Comparison of ENCODE assay signal across 28 cellular contexts in the genomic region with DNA sequence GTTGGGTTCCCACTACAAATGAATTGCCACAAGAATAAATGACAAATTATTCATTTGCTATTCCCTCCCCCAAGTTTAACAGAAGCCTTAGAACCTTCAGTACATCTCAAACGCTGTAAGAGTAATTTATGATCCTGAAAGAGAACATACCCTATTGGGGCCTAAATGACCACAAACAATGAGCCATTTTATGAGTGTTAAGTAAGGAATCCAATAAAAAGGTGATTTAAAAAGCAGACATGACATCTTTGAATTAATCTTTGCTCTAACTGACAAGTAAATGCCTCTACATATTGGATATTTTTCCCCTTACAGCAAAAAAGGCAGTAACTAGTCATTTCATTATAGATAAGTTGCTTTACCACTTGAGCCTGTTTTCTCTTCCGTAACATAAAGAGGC.
"Had no signal": no experiment of that assay in that cellular context is flagged by ENCODE, and none has a peak within 500 bp of the region (broad histone marks: within the 10 kb centered on the region; RNA-seq: fewer than 3 reads in every experiment).

No MANE protein-coding gene starts in this region.

- H3K4me3 Mint-ChIP-seq: activated CD4-positive, alpha-beta memory T cell treated with anti-CD3 and anti-CD28 coated beads, Interleukin-2, amount 10 ng/mL, durations not matched to agents 7 days and 5 days; activated CD4-positive, alpha-beta T cell treated with anti-CD3 and anti-CD28 coated beads, Interleukin-2, amount 10 ng/mL, durations not matched to agents 7 days and 5 days; activated naive CD4-positive, alpha-beta T cell treated with anti-CD3 and anti-CD28 coated beads, Interleukin-2, amount 50 U/mL, for 24 hours; activated naive CD8-positive, alpha-beta T cell treated with anti-CD3 and anti-CD28 coated beads, Interleukin-2, amount 50 U/mL, for 24 hours; activated T-cell treated with anti-CD3 and anti-CD28 coated beads, Interleukin-2, amount 50 U/mL, for 24 hours; activated T-helper 17 cell treated with anti-CD3 and anti-CD28 coated beads, Interleukin-2, amount 50 U/mL, for 72 hours; memory B cell; naive thymus-derived CD4-positive, alpha-beta T cell; WTC11 had no signal

- H3K4me1 ChIP-seq: body of pancreas, colonic mucosa, gastrocnemius medialis, spleen, uterus had no signal

- H3K27ac ChIP-seq: body of pancreas, cardiac muscle cell, colonic mucosa, gastrocnemius medialis, spleen, thoracic aorta, uterus had no signal

- H3K4me1 Mint-ChIP-seq: activated CD4-positive, alpha-beta memory T cell treated with anti-CD3 and anti-CD28 coated beads, Interleukin-2, amount 10 ng/mL, durations not matched to agents 7 days and 5 days; activated CD4-positive, alpha-beta T cell treated with anti-CD3 and anti-CD28 coated beads, Interleukin-2, amount 10 ng/mL, durations not matched to agents 7 days and 5 days; activated naive CD4-positive, alpha-beta T cell treated with anti-CD3 and anti-CD28 coated beads, Interleukin-2, amount 50 U/mL, for 24 hours; activated naive CD8-positive, alpha-beta T cell treated with anti-CD3 and anti-CD28 coated beads, Interleukin-2, amount 50 U/mL, for 24 hours; activated T-helper 17 cell treated with anti-CD3 and anti-CD28 coated beads, Interleukin-2, amount 50 U/mL, for 72 hours; memory B cell; naive thymus-derived CD4-positive, alpha-beta T cell; WTC11 had no signal

- H3K27me3 ChIP-seq: body of pancreas, cardiac muscle cell, colonic mucosa, gastrocnemius medialis, spleen, uterus had no signal

- H3K36me3 Mint-ChIP-seq: activated naive CD4-positive, alpha-beta T cell treated with anti-CD3 and anti-CD28 coated beads, Interleukin-2, amount 50 U/mL, for 24 hours; memory B cell; naive thymus-derived CD4-positive, alpha-beta T cell had no signal

- H3K36me3 ChIP-seq: cardiac muscle cell, colonic mucosa, gastrocnemius medialis, spleen, thoracic aorta, uterus had no signal

- H3K27me3 Mint-ChIP-seq: activated CD4-positive, alpha-beta memory T cell treated with anti-CD3 and anti-CD28 coated beads, Interleukin-2, amount 10 ng/mL, durations not matched to agents 7 days and 5 days; activated CD4-positive, alpha-beta T cell treated with anti-CD3 and anti-CD28 coated beads, Interleukin-2, amount 10 ng/mL, durations not matched to agents 7 days and 5 days; activated naive CD4-positive, alpha-beta T cell treated with anti-CD3 and anti-CD28 coated beads, Interleukin-2, amount 50 U/mL, for 24 hours; activated naive CD8-positive, alpha-beta T cell treated with anti-CD3 and anti-CD28 coated beads, Interleukin-2, amount 50 U/mL, for 24 hours; activated T-cell treated with anti-CD3 and anti-CD28 coated beads, Interleukin-2, amount 50 U/mL, for 24 hours; activated T-helper 17 cell treated with anti-CD3 and anti-CD28 coated beads, Interleukin-2, amount 50 U/mL, for 72 hours; memory B cell; naive thymus-derived CD4-positive, alpha-beta T cell had no signal

- H3K9me3 Mint-ChIP-seq: memory B cell, WTC11 had no signal

- H3K4me3 ChIP-seq: body of pancreas, cardiac muscle cell, colonic mucosa, gastrocnemius medialis, spleen, thoracic aorta, uterus had no signal

- H3K27ac Mint-ChIP-seq: activated CD4-positive, alpha-beta memory T cell treated with anti-CD3 and anti-CD28 coated beads, Interleukin-2, amount 10 ng/mL, durations not matched to agents 7 days and 5 days; activated CD4-positive, alpha-beta T cell treated with anti-CD3 and anti-CD28 coated beads, Interleukin-2, amount 10 ng/mL, durations not matched to agents 7 days and 5 days; activated naive CD4-positive, alpha-beta T cell treated with anti-CD3 and anti-CD28 coated beads, Interleukin-2, amount 50 U/mL, for 24 hours; activated naive CD8-positive, alpha-beta T cell treated with anti-CD3 and anti-CD28 coated beads, Interleukin-2, amount 50 U/mL, for 24 hours; activated T-cell treated with anti-CD3 and anti-CD28 coated beads, Interleukin-2, amount 50 U/mL, for 24 hours; activated T-helper 17 cell treated with anti-CD3 and anti-CD28 coated beads, Interleukin-2, amount 50 U/mL, for 72 hours; memory B cell; naive thymus-derived CD4-positive, alpha-beta T cell; WTC11 had no signal

- H3K9me3 ChIP-seq: body of pancreas, colonic mucosa, gastrocnemius medialis, thoracic aorta, uterus had no signal

- DNase-seq: activated CD4-positive, alpha-beta memory T cell treated with anti-CD3 and anti-CD28 coated beads, Interleukin-2, amount 10 ng/mL, durations not matched to agents 7 days and 5 days; activated CD4-positive, alpha-beta T cell treated with anti-CD3 and anti-CD28 coated beads for 1 hour; activated CD4-positive, alpha-beta T cell treated with anti-CD3 and anti-CD28 coated beads, Interleukin-2, amount 10 ng/mL, durations not matched to agents 7 days and 5 days; activated CD8-positive, alpha-beta memory T cell treated with anti-CD3 and anti-CD28 coated beads, Interleukin-2, amount 50 U/mL, for 48 hours; activated naive CD8-positive, alpha-beta T cell treated with anti-CD3 and anti-CD28 coated beads, Interleukin-2, amount 50 U/mL, for 24 hours; activated T-cell treated with anti-CD3 and anti-CD28 coated beads, Interleukin-2, amount 50 U/mL, for 24 hours; amygdala; body of pancreas; cerebellar nuclear complex; colonic mucosa; effector CD8-positive, alpha-beta T cell; gastrocnemius medialis; glutamatergic neuron; left colon; midbrain; naive thymus-derived CD4-positive, alpha-beta T cell; right cardiac atrium; spleen; stimulated activated naive CD8-positive, alpha-beta T cell treated with anti-CD3 and anti-CD28 coated beads, Interleukin-15, Interleukin-2, amounts not matched to agents 100 U/mL and 50 U/mL, for 24 hours; T-helper 2 cell; trophoblast cell; uterus had no signal

- ATAC-seq: activated naive CD8-positive, alpha-beta T cell treated with anti-CD3 and anti-CD28 coated beads, Interleukin-2, amount 50 U/mL, for 24 hours; activated T-helper 17 cell treated with anti-CD3 and anti-CD28 coated beads, Interleukin-2, amount 50 U/mL, for 72 hours; body of pancreas; gastrocnemius medialis; left colon; naive thymus-derived CD4-positive, alpha-beta T cell; right cardiac atrium; stimulated activated naive CD8-positive, alpha-beta T cell treated with anti-CD3 and anti-CD28 coated beads, Interleukin-15, Interleukin-2, amounts not matched to agents 100 U/mL and 50 U/mL, for 24 hours; WTC11 had no signal
